Comparison of ENCODE assay signal across 8 cellular contexts in genomic region chr16:14286381-14287230, GRCh38.
DNase-seq lines count a peak whose midpoint lies in the region; ATAC-seq, FAIRE-seq and TF ChIP-seq lines count a peak whose summit lies in the region.

No MANE protein-coding gene starts in this region.

- DNase-seq in GM06990 (ENCODE audit: extremely low read depth, insufficient read length) (peak; percentile 79), GM23338 (ENCODE audit: low spot score) (peak; percentile 77), T-helper 1 cell (peak in 3 of 5 donors; percentile 17 to 38 (median 31)), endothelial cell of umbilical vein (ENCODE audit: low read depth, low spot score) (peak; percentile 46), naive B cell (peak; percentile 30), LoVo (ENCODE audit: low spot score) (no peak), SHP77 (lab: John Stamatoyannopoulos, UW) (no peak), occipital lobe (lab: John Stamatoyannopoulos, UW) (no peak)

- peaks cover 32% of the 10 kb centered on the region for H3K4me1 ChIP-seq in GM23338 (ENCODE audit: insufficient read depth)
- peaks cover 2% of the 10 kb centered on the region for H3K4me1 ChIP-seq in endothelial cell of umbilical vein (ENCODE audit: control insufficient read depth, extremely low read depth, insufficient read depth, low read length)

- intact Hi-C loops in endothelial cell of umbilical vein (cut with micrococcal nuclease) = loop anchor here (5.0 to 10.0 kb wide), 3 partner anchors 201 to 346 kb away; partner anchors contain the start of genes BFAR and PARN

- CTCF ChIA-PET in endothelial cell of umbilical vein (lab: Charles Lee) = interaction anchor here (1.1 to 3.7 kb wide), 8 partner anchors 10 to 421 kb away, joined by 3 to 49 read pairs (median 10); partner anchors contain the start of gene ERCC4

- dilution Hi-C loops in endothelial cell of umbilical vein (cut with MboI; ENCODE audit: extremely low pct_ligation_motif_present, low sequenced_read_pairs) = no loop called here

- H3K9me3 Mint-ChIP-seq in GM23338 (peaks cover 7% of the 10 kb centered on the region; the same call in 2 of the 3 replicates), naive B cell (peaks cover 5 to 31% (median 18%) of the 10 kb centered on the region in 7 donors)

- H3K27me3 ChIP-seq in GM06990 (replicated peaks; ENCODE audit: control insufficient read depth, insufficient read depth, low read length) (no peaks in the 10 kb centered on the region), GM23338 (ENCODE audit: insufficient read depth) (no peaks in the 10 kb centered on the region; the same call in 1 of the 2 replicates), endothelial cell of umbilical vein (ENCODE audit: control insufficient read depth in 2 of 2, insufficient read depth in 2 of 2, low read length in 2 of 2) (no peaks in the 10 kb centered on the region)

- no peaks in the 10 kb centered on the region for H4K20me1 ChIP-seq in GM23338 (replicated peaks; ENCODE audit: insufficient read depth)
- H4K20me1 ChIP-seq in endothelial cell of umbilical vein (replicated peaks; ENCODE audit: control insufficient read depth, extremely low read depth, insufficient read depth, low read length) = no peaks in the 10 kb centered on the region

- H3K9me1 ChIP-seq in endothelial cell of umbilical vein (replicated peaks; ENCODE audit: control insufficient read depth, extremely low read depth, insufficient read depth, low read length) = no peaks in the 10 kb centered on the region

- H3F3A ChIP-seq in GM23338 (replicated peaks; ENCODE audit: low read depth) = peaks cover 13% of the 10 kb centered on the region

- H3K36me3 ChIP-seq in GM06990 (ENCODE audit: control insufficient read depth, insufficient read depth, low read length) (no peaks in the 10 kb centered on the region), GM23338 (ENCODE audit: insufficient read depth) (no peaks in the 10 kb centered on the region), endothelial cell of umbilical vein (ENCODE audit: control insufficient read depth in 2 of 2, extremely low read depth in 1 of 2, insufficient read depth in 2 of 2, low read length in 2 of 2) (no peaks in the 10 kb centered on the region)

- H3K27ac ChIP-seq in GM23338 (ENCODE audit: low read depth) (peak overlapping the region; percentile 40; the same call in 1 of the 2 replicates), endothelial cell of umbilical vein (ENCODE audit: insufficient read depth, low read depth, low read length) (no peak overlapping the region)

- H3K4me2 ChIP-seq in GM23338 = peak overlapping the region; percentile 84
- H3K4me2 ChIP-seq in endothelial cell of umbilical vein (ENCODE audit: insufficient read depth, low read length) = peak overlapping the region; percentile 57

- no peaks in the 10 kb centered on the region for H3K9me2 ChIP-seq in GM23338 (ENCODE audit: insufficient read depth)

- H3K27me3 Mint-ChIP-seq in GM23338 (ENCODE audit: insufficient read depth, low read depth, poor library complexity) = peaks cover 27% of the 10 kb centered on the region
- no peaks in the 10 kb centered on the region for H3K27me3 Mint-ChIP-seq in naive B cell

- H3K4me3 ChIP-seq in GM06990 (replicated peaks; ENCODE audit: low read depth, low read length) (peak overlapping the region; percentile 55), GM23338 (peak overlapping the region; percentile 95), endothelial cell of umbilical vein (replicated peaks in 1 of 3; ENCODE audit: insufficient read depth in 1 of 3, low read depth in 1 of 3, low read length in 3 of 3) (peak overlapping the region; percentile 27 to 83 (median 28))

- no peaks in the 10 kb centered on the region for H3K9me3 ChIP-seq in endothelial cell of umbilical vein (replicated peaks; ENCODE audit: control insufficient read depth, insufficient read depth, low read length)

- H3K79me2 ChIP-seq in GM23338 (replicated peaks; ENCODE audit: insufficient read depth) (no peaks in the 10 kb centered on the region), endothelial cell of umbilical vein (ENCODE audit: control insufficient read depth, insufficient read depth, low read length) (no peaks in the 10 kb centered on the region)

- H3K36me3 Mint-ChIP-seq in GM23338 (ENCODE audit: low read depth) (peaks cover 3% of the 10 kb centered on the region; the same call in 2 of the 3 replicates), naive B cell (peaks cover 0 to 16% of the 10 kb centered on the region in 2 donors)

- POLR2A ChIA-PET in endothelial cell of umbilical vein (lab: Charles Lee) = interaction anchor here (0.6 to 1.8 kb wide), 3 partner anchors 260 to 367 kb away, joined by 3 to 4 read pairs (median 4); partner anchors contain the start of gene ERCC4

- no peak overlapping the region; the same call in 1 of the 2 replicates for H3K27ac Mint-ChIP-seq in GM23338
- H3K27ac Mint-ChIP-seq in naive B cell = peak overlapping the region; percentile 57 to 99 (median 96)

- ATAC-seq in GM23338 = peak; percentile 10
- ATAC-seq in naive B cell (ENCODE audit: low read depth in 2 of 2) = peak; percentile 10 to 18

- peak; percentile 24 for FAIRE-seq in endothelial cell of umbilical vein (lab: Jason Lieb, UNC)

- H3K4me3 Mint-ChIP-seq in GM23338 = peak overlapping the region; percentile 80
- peak overlapping the region; percentile 79 to 96 (median 92) for H3K4me3 Mint-ChIP-seq in naive B cell

- peak; percentile 46 for TF ChIP-seq CTCF in GM06990 (IDR thresholded peaks at IDR 0.05; ENCODE audit: insufficient read depth, low read length, poor library complexity, severe bottlenecking)
- TF ChIP-seq CTCF in GM23338 (conservative IDR thresholded peaks at IDR 0.05; ENCODE audit: low read depth in 2 of 2) = no peak
- TF ChIP-seq CTCF in endothelial cell of umbilical vein (IDR thresholded peaks at IDR 0.05; ENCODE audit: extremely low read depth in 1 of 2, insufficient read depth in 1 of 2, low read depth in 1 of 2, low read length in 2 of 2) = no peak

- TF ChIP-seq POLR2A in endothelial cell of umbilical vein (IDR thresholded peaks at IDR 0.05; ENCODE audit: low read depth, low read length) = no peak

- H2AFZ ChIP-seq in GM23338 = peak overlapping the region; percentile 97
- peak overlapping the region; percentile 30 for H2AFZ ChIP-seq in endothelial cell of umbilical vein (ENCODE audit: low read depth, low read length)

- BruUV-seq in endothelial cell of umbilical vein (replicated peaks; lab: Mats Ljungman, UMichigan) = no TSS peak

- H3K4me1 Mint-ChIP-seq in GM23338 (peaks cover 28% of the 10 kb centered on the region), naive B cell (peaks cover 17 to 36% (median 34%) of the 10 kb centered on the region in 3 donors)

- no peak overlapping the region for H3K9ac ChIP-seq in endothelial cell of umbilical vein (replicated peaks; ENCODE audit: extremely low read depth, insufficient read depth, low read length)

TF ChIP-seq in GM23338, 12 proteins besides CTCF, POLR2A, EP300 and RAD21:
- no peak for TF ChIP-seq JUNB (IDR thresholded peaks at IDR 0.05; ENCODE audit: unreplicated experiment)
- no peak for TF ChIP-seq EZH2phosphoT487 (IDR thresholded peaks at IDR 0.05; ENCODE audit: unreplicated experiment)
- TF ChIP-seq CREB1 (CRISPR knock-in tag; IDR thresholded peaks at IDR 0.05; ENCODE audit: low read depth) = peak; percentile 61

TF ChIP-seq in endothelial cell of umbilical vein, 7 proteins besides CTCF, POLR2A, EP300 and RAD21:
- TF ChIP-seq MYC (IDR thresholded peaks at IDR 0.05; ENCODE audit: low read depth, low read length) (no peak), FOS (IDR thresholded peaks at IDR 0.05; ENCODE audit: borderline replicate concordance, insufficient read depth, low read length) (no peak), JUN (IDR thresholded peaks at IDR 0.05; ENCODE audit: borderline replicate concordance, insufficient read depth, insufficient read length, low read depth) (no peak), POLR2AphosphoS5 (IDR thresholded peaks at IDR 0.05; ENCODE audit: insufficient read depth, low read depth, low read length) (no peak), EZH2 (IDR thresholded peaks at IDR 0.05; ENCODE audit: borderline replicate concordance, low read depth, low read length, severe bottlenecking) (no peak), GATA2 (IDR thresholded peaks at IDR 0.05; ENCODE audit: insufficient read depth, insufficient read length, low read depth, low read length) (no peak), MAX (IDR thresholded peaks at IDR 0.05; ENCODE audit: insufficient read depth, insufficient read length) (no peak)

Comparison
In these comparisons a context has a peak if more than half of its experiments do, and no peak if none do; other contexts are left out.
1. DNase-seq: peak in GM06990 (single experiment), GM23338 (single experiment), T-helper 1 cell (3 of 5), endothelial cell of umbilical vein (single experiment) and naive B cell (single experiment); none in LoVo (single experiment), SHP77 (0 of 2) and occipital lobe (single experiment).
2. H3K4me3 ChIP-seq: peak in every context shown above with its lines; median percentile 95 in GM23338; 55 in GM06990; 28 in endothelial cell of umbilical vein.